ENCODE assay signal across 1 cellular context in the genomic region with DNA sequence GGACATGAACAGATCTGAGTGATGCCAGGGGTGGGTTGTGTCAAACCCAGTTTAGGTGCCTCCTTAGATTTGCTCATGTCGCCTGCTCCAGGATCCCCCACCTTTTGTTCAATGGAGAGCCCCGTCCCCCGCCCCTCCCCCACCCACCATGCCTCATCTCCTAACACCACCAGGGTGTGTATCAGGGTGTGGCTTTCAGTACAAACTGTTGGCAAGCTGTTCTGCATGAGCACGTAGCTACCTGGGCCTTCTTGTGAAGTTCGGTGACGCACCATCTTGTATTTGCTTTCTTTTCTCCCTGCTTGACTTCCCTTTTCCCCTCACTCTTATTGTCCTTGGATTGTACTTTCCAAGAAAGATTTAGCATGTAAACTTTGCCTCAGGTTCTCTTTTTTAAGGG.
TF ChIP-seq lines count a peak whose summit lies in the region.

No MANE protein-coding gene starts in this region.

TF ChIP-seq in IMR-90, 13 proteins besides CTCF, POLR2A, EP300 and RAD21 (continued from another document):
- TF ChIP-seq MXI1 (IDR thresholded peaks at IDR 0.05; ENCODE audit: borderline replicate concordance, low read depth, low read length) = no peak
- TF ChIP-seq MAZ (IDR thresholded peaks at IDR 0.05; ENCODE audit: borderline replicate concordance, low read depth, low read length) = no peak
- TF ChIP-seq CHD1 (IDR thresholded peaks at IDR 0.05; ENCODE audit: low read depth, low read length) = no peak
- no peak for TF ChIP-seq MAFK (IDR thresholded peaks at IDR 0.05; ENCODE audit: low read depth, low read length)
- TF ChIP-seq, protein P1, sequence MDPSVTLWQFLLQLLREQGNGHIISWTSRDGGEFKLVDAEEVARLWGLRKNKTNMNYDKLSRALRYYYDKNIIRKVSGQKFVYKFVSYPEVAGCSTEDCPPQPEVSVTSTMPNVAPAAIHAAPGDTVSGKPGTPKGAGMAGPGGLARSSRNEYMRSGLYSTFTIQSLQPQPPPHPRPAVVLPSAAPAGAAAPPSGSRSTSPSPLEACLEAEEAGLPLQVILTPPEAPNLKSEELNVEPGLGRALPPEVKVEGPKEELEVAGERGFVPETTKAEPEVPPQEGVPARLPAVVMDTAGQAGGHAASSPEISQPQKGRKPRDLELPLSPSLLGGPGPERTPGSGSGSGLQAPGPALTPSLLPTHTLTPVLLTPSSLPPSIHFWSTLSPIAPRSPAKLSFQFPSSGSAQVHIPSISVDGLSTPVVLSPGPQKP (IDR thresholded peaks at IDR 0.05; ENCODE audit: borderline replicate concordance, low read depth, low read length) = no peak
- no peak for TF ChIP-seq BHLHE40 (IDR thresholded peaks at IDR 0.05; ENCODE audit: low read depth, low read length)
- no peak for TF ChIP-seq RCOR1 (IDR thresholded peaks at IDR 0.05; ENCODE audit: insufficient replicate concordance, low read length)
